15 cellular contexts compared by ENCODE assay signal in genomic region chr3:27993061-27993460, GRCh38.
"Had no signal": no experiment of that assay in that cellular context is flagged by ENCODE, and none has a peak within 500 bp of the region (broad histone marks: within the 10 kb centered on the region; RNA-seq: fewer than 3 reads in every experiment).

No MANE protein-coding gene starts in this region.

- H3K9me3 Mint-ChIP-seq: WTC11 had no signal

- H3K36me3 ChIP-seq: gastroesophageal sphincter, sigmoid colon, spleen, thoracic aorta had no signal

- H3K27me3 ChIP-seq: gastroesophageal sphincter, sigmoid colon, spleen had no signal

- H3K36me3 Mint-ChIP-seq: activated naive CD4-positive, alpha-beta T cell treated with anti-CD3 and anti-CD28 coated beads, Interleukin-2, amount 50 U/mL, for 72 hours had no signal

- DNase-seq: activated CD4-positive, alpha-beta T cell treated with anti-CD3 and anti-CD28 coated beads for 4 hours; activated CD8-positive, alpha-beta memory T cell treated with anti-CD3 and anti-CD28 coated beads, Interleukin-2, amount 50 U/mL, for 4 hours; activated CD8-positive, alpha-beta T cell treated with anti-CD3 and anti-CD28 coated beads, Interleukin-2, amount 10 ng/mL, durations not matched to agents 7 days and 5 days; activated gamma-delta T cell; activated T-cell treated with anti-CD3 and anti-CD28 coated beads, Interleukin-2, amount 50 U/mL, for 48 hours; caudate nucleus; erythroblast; left colon; midbrain; sigmoid colon; spleen had no signal

- H3K4me1 ChIP-seq: gastroesophageal sphincter, sigmoid colon, spleen had no signal

- H3K9me3 ChIP-seq: gastroesophageal sphincter, sigmoid colon, spleen, thoracic aorta had no signal

- H3K4me3 Mint-ChIP-seq: activated CD8-positive, alpha-beta T cell treated with anti-CD3 and anti-CD28 coated beads, Interleukin-2, amount 10 ng/mL, durations not matched to agents 7 days and 5 days; WTC11 had no signal

- H3K27ac ChIP-seq: gastroesophageal sphincter, sigmoid colon, spleen, thoracic aorta had no signal

- H3K27ac Mint-ChIP-seq: activated CD8-positive, alpha-beta T cell treated with anti-CD3 and anti-CD28 coated beads, Interleukin-2, amount 10 ng/mL, durations not matched to agents 7 days and 5 days; activated naive CD4-positive, alpha-beta T cell treated with anti-CD3 and anti-CD28 coated beads, Interleukin-2, amount 50 U/mL, for 72 hours; WTC11 had no signal

- ATAC-seq: activated CD8-positive, alpha-beta T cell treated with anti-CD3 and anti-CD28 coated beads, Interleukin-2, amount 10 ng/mL, durations not matched to agents 7 days and 5 days; activated naive CD4-positive, alpha-beta T cell treated with anti-CD3 and anti-CD28 coated beads, Interleukin-2, amount 50 U/mL, for 72 hours; gastroesophageal sphincter; left colon; WTC11 had no signal

- H3K4me3 ChIP-seq: gastroesophageal sphincter, sigmoid colon, spleen, thoracic aorta had no signal
